Comparison of ENCODE assay signal across 11 cellular contexts in genomic region chr19:47909350-47909749, GRCh38. TPM values are rescaled to one million over a fixed set of nuclear protein-coding genes. Genes with fewer than 3 reads are reported as not detected.
DNase-seq lines count a peak whose midpoint lies in the region; ATAC-seq, FAIRE-seq and TF ChIP-seq lines count a peak whose summit lies in the region.
"Not testable (repeated sequence)": the region's sequence is repeated elsewhere in the genome, so short reads cannot be mapped to it uniquely, and the experiment has no call there.
"Had no signal": no experiment of that assay in that cellular context is flagged by ENCODE, and none has a peak within 500 bp of the region (broad histone marks: within the 10 kb centered on the region; RNA-seq: fewer than 3 reads in every experiment).

No MANE protein-coding gene starts in this region.

- not testable (repeated sequence) for H3K27ac Mint-ChIP-seq in brain

- DNase-seq in GM10266 (ENCODE audit: extremely low spot score) = not testable (repeated sequence)
- DNase-seq in WERI-Rb-1 = peak; percentile 84
- DNase-seq in activated T-cell treated with anti-CD3 and anti-CD28 coated beads for 24 hours (ENCODE audit: low read depth) = peak; percentile 70
- DNase-seq in kidney = peak; percentile 77
- DNase-seq in pancreas = peak; percentile 39 to 90 (median 78)
- peak; percentile 16 to 59 (median 31) for DNase-seq in stimulated activated CD4-positive, alpha-beta T cell treated with anti-CD3 and anti-CD28 coated beads, TNF-alpha, amount 100 ng/mL, for 1 hour (ENCODE audit: low read depth in 3 of 3, low spot score in 1 of 3)
- peak; percentile 75 for DNase-seq in thyroid gland

- H3K4me1 ChIP-seq in kidney (ENCODE audit: control insufficient read depth in 1 of 2, insufficient read depth in 1 of 2, low read depth in 1 of 2, low read length in 2 of 2); pancreas; thyroid gland: not testable (repeated sequence)

- ATAC-seq in pancreas = not testable (repeated sequence)

- whole genome bisulfite sequencing in pancreas, 2 donors = 0% methylated on average over 5 to 9 of the region's 14 CpGs
- WGBS in thyroid gland, 2 donors = 0% methylated on average over 5 of the region's 14 CpGs

- H3K36me3 ChIP-seq in WERI-Rb-1; kidney (ENCODE audit: control insufficient read depth in 1 of 2, insufficient read depth in 2 of 2, low read length in 2 of 2); pancreas; thyroid gland: not testable (repeated sequence)

- H3K4me3 ChIP-seq in WERI-Rb-1 (ENCODE audit: low read depth, low read length); kidney (ENCODE audit: low read length in 2 of 2); pancreas; thyroid gland (replicated peaks in 1 of 3): not testable (repeated sequence)

- H3K27ac ChIP-seq in WERI-Rb-1; kidney (ENCODE audit: low read depth in 2 of 2, low read length in 2 of 2); pancreas; thyroid gland: not testable (repeated sequence)

- H3K27me3 Mint-ChIP-seq in brain = not testable (repeated sequence)

- TF ChIP-seq CTCF in GM10266 (IDR thresholded peaks at IDR 0.05; ENCODE audit: control insufficient read depth, insufficient read depth, low read depth, missing control alignments) (peak; percentile 57), brain (conservative IDR thresholded peaks at IDR 0.05) (peak; percentile 51 to 68), kidney (IDR thresholded peaks at IDR 0.05; ENCODE audit: borderline replicate concordance, extremely low read depth, insufficient read depth) (peak; percentile 71), pancreas (IDR thresholded peaks at IDR 0.05) (peak; percentile 45 to 58 (median 52)), thyroid gland (IDR thresholded peaks at IDR 0.05) (peak in 3 of 6 experiments; percentile 41 to 61 (median 44))
- TF ChIP-seq CTCF in WERI-Rb-1 (IDR thresholded peaks at IDR 0.05; ENCODE audit: low read depth, low read length) = not testable (repeated sequence)

- intact Hi-C loops in kidney (cut with DNase I); pancreas (cut with DNase I); thyroid gland (cut with DNase I): not testable (repeated sequence)

- H3K27me3 ChIP-seq in WERI-Rb-1 (ENCODE audit: insufficient read depth, low read depth, severe bottlenecking); pancreas; thyroid gland: not testable (repeated sequence)

- not testable (repeated sequence) for H3K9ac ChIP-seq in kidney (ENCODE audit: low read length in 2 of 2)

- not testable (repeated sequence) for H3K4me3 Mint-ChIP-seq in brain

- not testable (repeated sequence) for H3K4me1 Mint-ChIP-seq in brain

- H3K9me3 Mint-ChIP-seq in brain = not testable (repeated sequence)

- not testable (repeated sequence) for H3K9me3 ChIP-seq in WERI-Rb-1 (ENCODE audit: severe bottlenecking); kidney (ENCODE audit: control insufficient read depth in 1 of 2, low read length in 2 of 2); pancreas; thyroid gland

- not testable (repeated sequence) for TF ChIP-seq POLR2A in thyroid gland (IDR thresholded peaks at IDR 0.05)

- not testable (repeated sequence) for FAIRE-seq in kidney (lab: Jason Lieb, UNC); pancreas (lab: Jason Lieb, UNC)

- not testable (repeated sequence) for H3K36me3 Mint-ChIP-seq in brain

RNA-seq across cellular contexts. Expression of gene SULT2A1, which starts 23.2 kb away (rescaled TPM):
- not detected for polyA plus RNA-seq in brain (ENCODE audit: insufficient read depth, low read depth, low replicate concordance)
- not detected for total RNA-seq in kidney
- not detected for polyA plus RNA-seq in kidney (ENCODE audit: insufficient read depth, low read depth, low replicate concordance)
- total RNA-seq in pancreas = under 1 TPM in 1 of 6 donors, not detected in 5; 0.41 TPM
- not detected for polyA plus RNA-seq in pancreas
- not detected for total RNA-seq in thyroid gland
- total RNA-seq: frontal cortex, renal cortical epithelial cell had no signal
- polyA plus RNA-seq: BJ had no signal

RNA-seq across cellular contexts. Expression of gene TPRX2, which starts 50.3 kb away (rescaled TPM):
- polyA plus RNA-seq in brain (ENCODE audit: insufficient read depth, low read depth, low replicate concordance) = not detected
- not detected for total RNA-seq in kidney
- polyA plus RNA-seq in kidney (ENCODE audit: insufficient read depth, low read depth, low replicate concordance) = not detected
- not detected for total RNA-seq in pancreas
- polyA plus RNA-seq in pancreas = not detected
- total RNA-seq in thyroid gland = not detected
- total RNA-seq: frontal cortex, renal cortical epithelial cell had no signal
- polyA plus RNA-seq: BJ had no signal
